18 cellular contexts compared by ENCODE assay signal in the genomic region with DNA sequence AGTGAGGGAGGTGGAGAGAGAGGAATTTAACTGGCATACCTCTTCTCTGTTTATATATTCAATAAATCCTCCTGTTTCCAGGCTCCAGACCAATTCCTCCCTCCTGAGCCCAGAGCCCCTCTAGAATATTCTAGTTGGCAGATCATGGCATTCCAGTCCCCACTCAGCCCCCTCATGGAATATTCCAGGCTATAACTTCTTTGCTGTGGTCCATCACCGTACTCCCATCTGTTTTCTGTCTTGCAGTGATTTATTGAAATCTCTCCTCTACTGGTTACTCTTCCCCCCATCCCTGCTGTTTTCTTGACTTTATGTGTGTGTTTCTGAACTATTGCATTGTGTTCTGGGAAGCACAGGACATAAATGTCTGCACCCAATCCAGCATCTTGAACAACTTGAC. TPM values are rescaled to one million over a fixed set of nuclear protein-coding genes. Genes with fewer than 3 reads are reported as not detected.
DNase-seq lines count a peak whose midpoint lies in the region; ATAC-seq and TF ChIP-seq lines count a peak whose summit lies in the region.
"Had no signal": no experiment of that assay in that cellular context is flagged by ENCODE, and none has a peak within 500 bp of the region (broad histone marks: within the 10 kb centered on the region; RNA-seq: fewer than 3 reads in every experiment).

No MANE protein-coding gene starts in this region.

- intact Hi-C loops in sigmoid colon (cut with DNase I) (loop anchor here (5.0 to 10.0 kb wide), 7 partner anchors 52 to 764 kb away; a partner anchor contains a TSS), Right ventricle myocardium superior (cut with DNase I) (loop anchor here (10.0 kb wide), 1 partner anchor 274 kb away; no protein-coding TSS in a partner anchor)

- H3K4me1 ChIP-seq in ACC112 (ENCODE audit: control insufficient read depth, insufficient read depth, low read length, unreplicated experiment), result peaks cover 34% of the 10 kb centered on the region
- H3K4me1 ChIP-seq in mesodermal cell (ENCODE audit: control insufficient read depth, insufficient read depth, low read length, poor library complexity, severe bottlenecking), result peaks cover 18% of the 10 kb centered on the region
- H3K4me1 ChIP-seq in sigmoid colon, result peaks cover 0 to 82% (median 63%) of the 10 kb centered on the region in 4 donors

- no peaks in the 10 kb centered on the region for H3K79me2 ChIP-seq in ACC112 (ENCODE audit: control insufficient read depth, insufficient read depth, low read length, unreplicated experiment)

- no peaks in the 10 kb centered on the region for H3K9me3 ChIP-seq in mesodermal cell (ENCODE audit: control insufficient read depth, low read length)
- no peaks in the 10 kb centered on the region for H3K9me3 ChIP-seq in sigmoid colon

- no CpG with 5 or more reads among the region's 1 CpG for WGBS in mesodermal cell (ENCODE audit: insufficient coverage in 2 of 2), 2 experiments
- WGBS in sigmoid colon, 2 donors, result 80 to 82% methylated on average over 1 of the region's 1 CpG

- ATAC-seq in GM19467 (IDR thresholded peaks at IDR 0.05; ENCODE audit: unreplicated experiment) (no peak), HG03565 (IDR thresholded peaks at IDR 0.05; ENCODE audit: unreplicated experiment) (no peak), Right ventricle myocardium superior (ENCODE audit: poor library complexity) (no peak)

- TF ChIP-seq POLR2A in sigmoid colon (IDR thresholded peaks at IDR 0.05), result no peak

- peak overlapping the region; percentile 76 for H3K27ac Mint-ChIP-seq in chondrocyte (ENCODE audit: unreplicated experiment)
- H3K27ac Mint-ChIP-seq: CD4-positive, alpha-beta memory T cell had no signal

- no peaks in the 10 kb centered on the region for H3K36me3 ChIP-seq in ACC112 (ENCODE audit: insufficient read depth, low read length)
- no peaks in the 10 kb centered on the region for H3K36me3 ChIP-seq in mesodermal cell (ENCODE audit: control insufficient read depth, insufficient read depth, low read length)
- H3K36me3 ChIP-seq in sigmoid colon, result no peaks in the 10 kb centered on the region

- H3K9me3 Mint-ChIP-seq in chondrocyte (ENCODE audit: low read depth), result no peaks in the 10 kb centered on the region
- H3K9me3 Mint-ChIP-seq: CD4-positive, alpha-beta memory T cell had no signal

- peak overlapping the region; percentile 21 for H2AFZ ChIP-seq in ACC112 (ENCODE audit: low read length, unreplicated experiment)

- peak in 3 of 4 donors; percentile 3 to 44 (median 10) for TF ChIP-seq EP300 in sigmoid colon (IDR thresholded peaks at IDR 0.05)

- H3K27me3 Mint-ChIP-seq in chondrocyte (ENCODE audit: low read depth), result no peaks in the 10 kb centered on the region

- 0 out of 2 replicates have a peak overlapping the region, but pooled peaks have one; percentile 22 for H3K27ac ChIP-seq in ACC112 (ENCODE audit: low read depth, low read length)
- peak overlapping the region; percentile 11 for H3K27ac ChIP-seq in mesodermal cell (ENCODE audit: low read depth, low read length, severe bottlenecking)
- peak overlapping the region in 3 of 4 donors; percentile 67 to 85 (median 82) for H3K27ac ChIP-seq in sigmoid colon

- no peaks in the 10 kb centered on the region for H3K36me3 Mint-ChIP-seq in chondrocyte (ENCODE audit: low read depth)
- H3K36me3 Mint-ChIP-seq: CD4-positive, alpha-beta memory T cell had no signal

- no peak for DNase-seq in chondrocyte (ENCODE audit: low spot score)
- DNase-seq in sigmoid colon, result no peak
- no peak for DNase-seq in activated CD4-positive, alpha-beta T cell treated with anti-CD3 and anti-CD28 coated beads for 1 hour
- DNase-seq in Right ventricle myocardium superior, result no peak
- DNase-seq: Calu3; CD4-positive, alpha-beta memory T cell; KBM-7; MV-4-11; NCI-H1694 treated with DMSO at 0.1 percent for 48 hours; SHP77 treated with DMSO at 0.1 percent for 48 hours had no signal

- H3K4me1 Mint-ChIP-seq in chondrocyte (ENCODE audit: low read depth), result peaks cover 49% of the 10 kb centered on the region

- H3K4me3 ChIP-seq in ACC112 (ENCODE audit: low read depth, low read length) (no peak overlapping the region), mesodermal cell (ENCODE audit: extremely low read depth, insufficient read depth, low read length, poor library complexity, severe bottlenecking) (no peak overlapping the region), sigmoid colon (no peak overlapping the region)

- H3K27me3 ChIP-seq in ACC112 (ENCODE audit: insufficient read depth, low read length), result no peaks in the 10 kb centered on the region
- H3K27me3 ChIP-seq in sigmoid colon, result no peaks in the 10 kb centered on the region

- no peak overlapping the region for H3K4me3 Mint-ChIP-seq in chondrocyte (ENCODE audit: unreplicated experiment)
- H3K4me3 Mint-ChIP-seq: CD4-positive, alpha-beta memory T cell had no signal

- no peak for TF ChIP-seq CTCF in chondrocyte (IDR thresholded peaks at IDR 0.05)
- TF ChIP-seq CTCF in sigmoid colon (IDR thresholded peaks at IDR 0.05), result no peak

RNA-seq across cellular contexts. Expression of a gene that starts 26.1 kb away (rescaled TPM):
- total RNA-seq in chondrocyte (not detected in 3 replicates), sigmoid colon (not detected), Right ventricle myocardium superior (not detected)
- polyA plus RNA-seq in mesodermal cell (2013, experiment 1 of 2), result not detected
- not detected for polyA plus RNA-seq in mesodermal cell (2013, experiment 2 of 2)
- not detected for polyA plus RNA-seq in sigmoid colon
- total RNA-seq: A172; Calu3; CD4-positive, alpha-beta memory T cell; NCI-H460; OCI-LY7 had no signal
- polyA plus RNA-seq: BJ; CD4-positive, alpha-beta memory T cell had no signal

RNA-seq across cellular contexts. Expression of a gene that starts 37.5 kb away (rescaled TPM):
- 5.2 to 9.1 TPM (median 6.1 TPM) in 3 replicates for total RNA-seq in chondrocyte
- polyA plus RNA-seq in mesodermal cell (2013, experiment 1 of 2), result 77.2 TPM
- polyA plus RNA-seq in mesodermal cell (2013, experiment 2 of 2), result 63.5 TPM
- total RNA-seq in sigmoid colon, result 10 to 100 TPM; 21.0 to 71.4 (median 48.8) TPM
- 100 to 1,000 TPM in 1 of 3 donors, 10 to 100 TPM in 2; 89.5 to 304 (median 93.4) TPM for polyA plus RNA-seq in sigmoid colon
- 49.9 TPM for total RNA-seq in Right ventricle myocardium superior
- total RNA-seq: NCI-H460 had no signal

Comparison
In these comparisons a context has a peak if more than half of its experiments do, and no peak if none do; other contexts are left out.
1. H3K27ac ChIP-seq: peak in every context shown above with its lines; median percentile 82 in sigmoid colon; 22 in ACC112; 11 in mesodermal cell.